In the genomic region with DNA sequence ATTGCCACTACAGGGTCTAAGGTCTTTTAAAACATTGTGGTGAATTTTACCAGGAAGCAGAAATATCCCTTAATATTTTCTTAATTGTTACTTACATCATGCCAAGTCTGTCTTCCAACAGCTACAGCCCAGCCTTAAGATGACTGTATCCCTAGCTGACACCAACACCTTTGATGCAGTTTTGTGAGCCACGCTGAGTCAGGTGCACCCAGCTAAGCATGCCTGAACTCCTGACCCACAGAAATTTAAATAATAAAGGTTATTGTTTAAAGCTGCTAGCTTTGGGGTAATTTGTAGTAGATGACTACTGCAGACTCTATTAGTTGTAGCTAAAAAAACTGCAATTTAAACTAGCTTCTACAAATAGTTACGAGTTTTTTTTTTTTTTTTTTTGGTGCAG, we compare ENCODE assay signal across 34 cellular contexts.
"Had no signal": no experiment of that assay in that cellular context is flagged by ENCODE, and none has a peak within 500 bp of the region (broad histone marks: within the 10 kb centered on the region; RNA-seq: fewer than 3 reads in every experiment).

No MANE protein-coding gene starts in this region.

- H3K4me3 ChIP-seq: adrenal gland, cardiac muscle cell, colonic mucosa, ovary, right atrium auricular region, smooth muscle cell, thyroid gland, upper lobe of left lung had no signal

- H3K36me3 ChIP-seq: adrenal gland, cardiac muscle cell, colonic mucosa, ovary, right atrium auricular region, thyroid gland, upper lobe of left lung had no signal

- H3K4me1 ChIP-seq: adrenal gland, colonic mucosa, right atrium auricular region, thyroid gland, upper lobe of left lung had no signal

- H3K27me3 ChIP-seq: adrenal gland, cardiac muscle cell, colonic mucosa, right atrium auricular region, thyroid gland, upper lobe of left lung had no signal

- H3K9me3 Mint-ChIP-seq: activated T-helper 1 cell treated with anti-CD3 and anti-CD28 coated beads, Interleukin-12 subunit alpha, Interleukin-12 subunit beta, Interleukin-2, Interleukin-4 antibody, amounts not matched to agents 30 ng/mL and 10 ng/mL and 1 ng/mL, durations not matched to agents 14 hours and 24 hours and 36 hours; brain; mesothelial cell of epicardium; nephron progenitor cell had no signal

- H3K27me3 Mint-ChIP-seq: activated naive CD8-positive, alpha-beta T cell treated with anti-CD3 and anti-CD28 coated beads for 36 hours; brain; naive B cell; progenitor cell of endocrine pancreas; stimulated activated memory B cell treated with anti-CD40 and anti-IgM and Interleukin-4, amounts not matched to agents 10 μg/mL and 1 μg/mL and 100 μg/mL, for 72 hours; stimulated activated naive CD8-positive, alpha-beta T cell treated with anti-CD3 and anti-CD28 coated beads, Interleukin-15, amount 100 ng/mL, for 72 hours had no signal

- H3K27ac Mint-ChIP-seq: activated naive CD4-positive, alpha-beta T cell treated with anti-CD3 and anti-CD28 coated beads for 36 hours; activated naive CD8-positive, alpha-beta T cell treated with anti-CD3 and anti-CD28 coated beads for 36 hours; activated T-helper 1 cell treated with anti-CD3 and anti-CD28 coated beads, Interleukin-12 subunit alpha, Interleukin-12 subunit beta, Interleukin-2, Interleukin-4 antibody, amounts not matched to agents 30 ng/mL and 10 ng/mL and 1 ng/mL, durations not matched to agents 14 hours and 24 hours and 36 hours; brain; mesothelial cell of epicardium; naive B cell; stimulated activated memory B cell treated with anti-CD40 and anti-IgM and Interleukin-4, amounts not matched to agents 10 μg/mL and 1 μg/mL and 100 μg/mL, for 72 hours; stimulated activated naive CD8-positive, alpha-beta T cell treated with anti-CD3 and anti-CD28 coated beads, Interleukin-15, amount 100 ng/mL, for 72 hours had no signal

- H3K4me3 Mint-ChIP-seq: activated naive CD4-positive, alpha-beta T cell treated with anti-CD3 and anti-CD28 coated beads for 36 hours; activated naive CD8-positive, alpha-beta T cell treated with anti-CD3 and anti-CD28 coated beads for 36 hours; activated T-helper 1 cell treated with anti-CD3 and anti-CD28 coated beads, Interleukin-12 subunit alpha, Interleukin-12 subunit beta, Interleukin-2, Interleukin-4 antibody, amounts not matched to agents 30 ng/mL and 10 ng/mL and 1 ng/mL, durations not matched to agents 14 hours and 24 hours and 36 hours; brain; mesothelial cell of epicardium; naive B cell; nephron progenitor cell; stimulated activated memory B cell treated with anti-CD40 and anti-IgM and Interleukin-4, amounts not matched to agents 10 μg/mL and 1 μg/mL and 100 μg/mL, for 72 hours; stimulated activated naive CD8-positive, alpha-beta T cell treated with anti-CD3 and anti-CD28 coated beads, Interleukin-15, amount 100 ng/mL, for 72 hours had no signal

- ATAC-seq: activated CD4-positive, CD25-positive, alpha-beta regulatory T cell treated with anti-CD3 and anti-CD28 coated beads, Interleukin-2, amount 50 U/mL, for 24 hours; left colon; stimulated activated memory B cell treated with anti-CD40 and anti-IgM and Interleukin-4, amounts not matched to agents 10 μg/mL and 1 μg/mL and 100 μg/mL, for 72 hours; stimulated activated naive CD8-positive, alpha-beta T cell treated with anti-CD3 and anti-CD28 coated beads, Interleukin-15, amount 100 ng/mL, for 72 hours had no signal

- H3K36me3 Mint-ChIP-seq: activated naive CD8-positive, alpha-beta T cell treated with anti-CD3 and anti-CD28 coated beads for 36 hours; brain; mesothelial cell of epicardium; naive B cell; stimulated activated memory B cell treated with anti-CD40 and anti-IgM and Interleukin-4, amounts not matched to agents 10 μg/mL and 1 μg/mL and 100 μg/mL, for 72 hours had no signal

- H3K27ac ChIP-seq: adrenal gland, cardiac muscle cell, colonic mucosa, ovary, right atrium auricular region, thyroid gland, upper lobe of left lung, VCaP had no signal

- H3K9me3 ChIP-seq: adrenal gland, colonic mucosa, ovary, right atrium auricular region, thyroid gland, upper lobe of left lung had no signal

- H3K4me1 Mint-ChIP-seq: activated naive CD8-positive, alpha-beta T cell treated with anti-CD3 and anti-CD28 coated beads for 36 hours; brain; mesothelial cell of epicardium; naive B cell; nephron progenitor cell; stimulated activated memory B cell treated with anti-CD40 and anti-IgM and Interleukin-4, amounts not matched to agents 10 μg/mL and 1 μg/mL and 100 μg/mL, for 72 hours; stimulated activated naive CD8-positive, alpha-beta T cell treated with anti-CD3 and anti-CD28 coated beads, Interleukin-15, amount 100 ng/mL, for 72 hours had no signal

- DNase-seq: activated CD4-positive, alpha-beta T cell treated with anti-CD3 and anti-CD28 coated beads for 48 hours; activated CD4-positive, alpha-beta T cell treated with anti-CD3 and anti-CD28 coated beads, Interleukin-2, amount 50 U/mL, for 48 hours; activated CD8-positive, alpha-beta memory T cell treated with anti-CD3 and anti-CD28 coated beads for 24 hours; activated effector memory CD4-positive, alpha-beta T cell treated with anti-CD3 and anti-CD28 coated beads, Interleukin-2, amount 50 U/mL, for 16 hours; activated naive CD4-positive, alpha-beta T cell treated with anti-CD3 and anti-CD28 coated beads for 36 hours; activated naive CD8-positive, alpha-beta T cell treated with anti-CD3 and anti-CD28 coated beads for 36 hours; adrenal gland; aorta; cerebellar nuclear complex; colonic mucosa; effector CD8-positive, alpha-beta T cell; hippocampal formation; left colon; naive B cell; nephron progenitor cell; ovary; stimulated activated CD4-positive, alpha-beta T cell treated with anti-CD3 and anti-CD28 coated beads, Interleukin-1b, Interleukin-23, amount 100 ng/mL, for 48 hours; stimulated activated CD4-positive, alpha-beta T cell treated with anti-CD3 and anti-CD28 coated beads, Interleukin-4, amount 100 ng/mL, for 4 hours; stimulated activated CD8-positive, alpha-beta memory T cell treated with anti-CD3 and anti-CD28 coated beads, Interleukin-4, amount 100 ng/mL, for 48 hours; stimulated activated naive CD8-positive, alpha-beta T cell treated with anti-CD3 and anti-CD28 coated beads, Interleukin-15, amount 100 ng/mL, for 72 hours; substantia nigra; T-helper 1 cell; thyroid gland; upper lobe of left lung had no signal
